1 cellular context compared by ENCODE assay signal in genomic region chr5:37840036-37840909, GRCh38.
TF ChIP-seq lines count a peak whose summit lies in the region.

A gene with protein sequence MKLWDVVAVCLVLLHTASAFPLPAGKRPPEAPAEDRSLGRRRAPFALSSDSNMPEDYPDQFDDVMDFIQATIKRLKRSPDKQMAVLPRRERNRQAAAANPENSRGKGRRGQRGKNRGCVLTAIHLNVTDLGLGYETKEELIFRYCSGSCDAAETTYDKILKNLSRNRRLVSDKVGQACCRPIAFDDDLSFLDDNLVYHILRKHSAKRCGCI (minus strand): TSS chr5:37840041. CDS start chr5:37834796, 5,245 bp downstream.

TF ChIP-seq in HepG2, 621 proteins besides CTCF, POLR2A, EP300 and RAD21 (continued from another document and continues in another):
- TF ChIP-seq, protein P1, sequence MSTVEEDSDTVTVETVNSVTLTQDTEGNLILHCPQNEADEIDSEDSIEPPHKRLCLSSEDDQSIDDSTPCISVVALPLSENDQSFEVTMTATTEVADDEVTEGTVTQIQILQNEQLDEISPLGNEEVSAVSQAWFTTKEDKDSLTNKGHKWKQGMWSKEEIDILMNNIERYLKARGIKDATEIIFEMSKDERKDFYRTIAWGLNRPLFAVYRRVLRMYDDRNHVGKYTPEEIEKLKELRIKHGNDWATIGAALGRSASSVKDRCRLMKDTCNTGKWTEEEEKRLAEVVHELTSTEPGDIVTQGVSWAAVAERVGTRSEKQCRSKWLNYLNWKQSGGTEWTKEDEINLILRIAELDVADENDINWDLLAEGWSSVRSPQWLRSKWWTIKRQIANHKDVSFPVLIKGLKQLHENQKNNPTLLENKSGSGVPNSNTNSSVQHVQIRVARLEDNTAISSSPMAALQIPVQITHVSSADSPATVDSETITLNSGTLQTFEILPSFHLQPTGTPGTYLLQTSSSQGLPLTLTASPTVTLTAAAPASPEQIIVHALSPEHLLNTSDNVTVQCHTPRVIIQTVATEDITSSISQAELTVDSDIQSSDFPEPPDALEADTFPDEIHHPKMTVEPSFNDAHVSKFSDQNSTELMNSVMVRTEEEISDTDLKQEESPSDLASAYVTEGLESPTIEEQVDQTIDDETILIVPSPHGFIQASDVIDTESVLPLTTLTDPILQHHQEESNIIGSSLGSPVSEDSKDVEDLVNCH (CRISPR knock-in tag; IDR thresholded peaks at IDR 0.05) = no peak
- TF ChIP-seq, protein P2, sequence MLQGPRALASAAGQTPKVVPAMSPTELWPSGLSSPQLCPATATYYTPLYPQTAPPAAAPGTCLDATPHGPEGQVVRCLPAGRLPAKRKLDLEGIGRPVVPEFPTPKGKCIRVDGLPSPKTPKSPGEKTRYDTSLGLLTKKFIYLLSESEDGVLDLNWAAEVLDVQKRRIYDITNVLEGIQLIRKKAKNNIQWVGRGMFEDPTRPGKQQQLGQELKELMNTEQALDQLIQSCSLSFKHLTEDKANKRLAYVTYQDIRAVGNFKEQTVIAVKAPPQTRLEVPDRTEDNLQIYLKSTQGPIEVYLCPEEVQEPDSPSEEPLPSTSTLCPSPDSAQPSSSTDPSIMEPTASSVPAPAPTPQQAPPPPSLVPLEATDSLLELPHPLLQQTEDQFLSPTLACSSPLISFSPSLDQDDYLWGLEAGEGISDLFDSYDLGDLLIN (CRISPR knock-in tag; IDR thresholded peaks at IDR 0.05; ENCODE audit: borderline replicate concordance) = peak; percentile 38; the same call in 1 of the 2 replicates
- no peak for TF ChIP-seq BHLHE40 (IDR thresholded peaks at IDR 0.05; ENCODE audit: low read length)
- no peak for TF ChIP-seq GTF3A (CRISPR knock-in tag; conservative IDR thresholded peaks at IDR 0.05)
- no peak for TF ChIP-seq ZNF468 (CRISPR knock-in tag; IDR thresholded peaks at IDR 0.05)
- TF ChIP-seq BCLAF1 (IDR thresholded peaks at IDR 0.05) = no peak
- TF ChIP-seq CREB1 (IDR thresholded peaks at IDR 0.05) = no peak
- TF ChIP-seq CREB1 (CRISPR knock-in tag; IDR thresholded peaks at IDR 0.05) = no peak
- TF ChIP-seq, protein P3, sequence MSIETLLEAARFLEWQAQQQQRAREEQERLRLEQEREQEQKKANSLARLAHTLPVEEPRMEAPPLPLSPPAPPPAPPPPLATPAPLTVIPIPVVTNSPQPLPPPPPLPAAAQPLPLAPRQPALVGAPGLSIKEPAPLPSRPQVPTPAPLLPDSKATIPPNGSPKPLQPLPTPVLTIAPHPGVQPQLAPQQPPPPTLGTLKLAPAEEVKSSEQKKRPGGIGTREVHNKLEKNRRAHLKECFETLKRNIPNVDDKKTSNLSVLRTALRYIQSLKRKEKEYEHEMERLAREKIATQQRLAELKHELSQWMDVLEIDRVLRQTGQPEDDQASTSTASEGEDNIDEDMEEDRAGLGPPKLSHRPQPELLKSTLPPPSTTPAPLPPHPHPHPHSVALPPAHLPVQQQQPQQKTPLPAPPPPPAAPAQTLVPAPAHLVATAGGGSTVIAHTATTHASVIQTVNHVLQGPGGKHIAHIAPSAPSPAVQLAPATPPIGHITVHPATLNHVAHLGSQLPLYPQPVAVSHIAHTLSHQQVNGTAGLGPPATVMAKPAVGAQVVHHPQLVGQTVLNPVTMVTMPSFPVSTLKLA (IDR thresholded peaks at IDR 0.05) = no peak
- no peak for TF ChIP-seq LRRFIP1 (CRISPR knock-in tag; conservative IDR thresholded peaks at IDR 0.05)
- no peak for TF ChIP-seq KAT7 (CRISPR knock-in tag; IDR thresholded peaks at IDR 0.05; ENCODE audit: borderline replicate concordance)
- TF ChIP-seq ZNF333 (CRISPR knock-in tag; IDR thresholded peaks at IDR 0.05; ENCODE audit: borderline replicate concordance) = no peak
- TF ChIP-seq CC2D1A (CRISPR knock-in tag; IDR thresholded peaks at IDR 0.05) = no peak
- TF ChIP-seq ZNF326 (CRISPR knock-in tag; IDR thresholded peaks at IDR 0.05; ENCODE audit: borderline replicate concordance) = no peak
- peak; percentile 54; the same call in 1 of the 2 replicates for TF ChIP-seq REPIN1 (CRISPR knock-in tag; IDR thresholded peaks at IDR 0.05; ENCODE audit: borderline replicate concordance, low read depth)
- no peak for TF ChIP-seq XBP1 (CRISPR knock-in tag; IDR thresholded peaks at IDR 0.05)
- TF ChIP-seq DPF2 (CRISPR knock-in tag; IDR thresholded peaks at IDR 0.05; ENCODE audit: borderline replicate concordance, low read depth) = no peak
- TF ChIP-seq ELF1 (CRISPR knock-in tag; IDR thresholded peaks at IDR 0.05) = no peak
- no peak for TF ChIP-seq EED (CRISPR knock-in tag; IDR thresholded peaks at IDR 0.05)
- TF ChIP-seq ZNF589 (CRISPR knock-in tag; conservative IDR thresholded peaks at IDR 0.05) = no peak
- no peak for TF ChIP-seq MXD4 (CRISPR knock-in tag; IDR thresholded peaks at IDR 0.05)
- TF ChIP-seq ZNF230 (CRISPR knock-in tag; IDR thresholded peaks at IDR 0.05) = no peak
- peak; percentile 61; the same call in 1 of the 2 replicates for TF ChIP-seq ZSCAN20 (CRISPR knock-in tag; IDR thresholded peaks at IDR 0.05; ENCODE audit: borderline replicate concordance)
- TF ChIP-seq CENPX (CRISPR knock-in tag; IDR thresholded peaks at IDR 0.05) = no peak
- TF ChIP-seq PLRG1 (conservative IDR thresholded peaks at IDR 0.05) = no peak
- no peak for TF ChIP-seq FOXM1 (CRISPR knock-in tag; IDR thresholded peaks at IDR 0.05)
- peak; percentile 88; the same call in 1 of the 2 replicates for TF ChIP-seq ZNF552 (CRISPR knock-in tag; IDR thresholded peaks at IDR 0.05; ENCODE audit: borderline replicate concordance)
- TF ChIP-seq ZNF775 (CRISPR knock-in tag; IDR thresholded peaks at IDR 0.05; ENCODE audit: borderline replicate concordance) = no peak
- peak; percentile 96 for TF ChIP-seq MYPOP (CRISPR knock-in tag; IDR thresholded peaks at IDR 0.05)
- peak; percentile 74; the same call in 1 of the 2 replicates for TF ChIP-seq ZNF749 (CRISPR knock-in tag; IDR thresholded peaks at IDR 0.05; ENCODE audit: borderline replicate concordance)
- peak; percentile 50; the same call in 1 of the 2 replicates for TF ChIP-seq ATF7-NPFF (CRISPR knock-in tag; IDR thresholded peaks at IDR 0.05; ENCODE audit: low read depth)
- no peak for TF ChIP-seq HNF4G (IDR thresholded peaks at IDR 0.05; ENCODE audit: borderline replicate concordance, low read depth, low read length)
- no peak for TF ChIP-seq HNF4G (CRISPR knock-in tag; IDR thresholded peaks at IDR 0.05; ENCODE audit: borderline replicate concordance, low read depth)
- TF ChIP-seq TGIF2 (CRISPR knock-in tag; IDR thresholded peaks at IDR 0.05) = no peak
- TF ChIP-seq SALL1 (CRISPR knock-in tag; IDR thresholded peaks at IDR 0.05) = peak; percentile 73
- TF ChIP-seq ZNF879 (CRISPR knock-in tag; IDR thresholded peaks at IDR 0.05) = no peak; the same call in 1 of the 2 replicates
- TF ChIP-seq POGZ (CRISPR knock-in tag; IDR thresholded peaks at IDR 0.05) = no peak
- TF ChIP-seq ZFX (CRISPR knock-in tag; IDR thresholded peaks at IDR 0.05; ENCODE audit: low read depth) = peak; percentile 44; the same call in 1 of the 2 replicates
- TF ChIP-seq ZNF773 (CRISPR knock-in tag; IDR thresholded peaks at IDR 0.05; ENCODE audit: borderline replicate concordance) = peak; percentile 60; the same call in 1 of the 2 replicates
- TF ChIP-seq ZBTB20 (CRISPR knock-in tag; IDR thresholded peaks at IDR 0.05; ENCODE audit: borderline replicate concordance, low read depth) = no peak
- TF ChIP-seq, protein P4, sequence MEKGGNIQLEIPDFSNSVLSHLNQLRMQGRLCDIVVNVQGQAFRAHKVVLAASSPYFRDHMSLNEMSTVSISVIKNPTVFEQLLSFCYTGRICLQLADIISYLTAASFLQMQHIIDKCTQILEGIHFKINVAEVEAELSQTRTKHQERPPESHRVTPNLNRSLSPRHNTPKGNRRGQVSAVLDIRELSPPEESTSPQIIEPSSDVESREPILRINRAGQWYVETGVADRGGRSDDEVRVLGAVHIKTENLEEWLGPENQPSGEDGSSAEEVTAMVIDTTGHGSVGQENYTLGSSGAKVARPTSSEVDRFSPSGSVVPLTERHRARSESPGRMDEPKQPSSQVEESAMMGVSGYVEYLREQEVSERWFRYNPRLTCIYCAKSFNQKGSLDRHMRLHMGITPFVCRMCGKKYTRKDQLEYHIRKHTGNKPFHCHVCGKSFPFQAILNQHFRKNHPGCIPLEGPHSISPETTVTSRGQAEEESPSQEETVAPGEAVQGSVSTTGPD (CRISPR knock-in tag; IDR thresholded peaks at IDR 0.05) = no peak
- no peak for TF ChIP-seq HNRNPUL1 (IDR thresholded peaks at IDR 0.05; ENCODE audit: low read depth, low read length)
- TF ChIP-seq RELA (CRISPR knock-in tag; IDR thresholded peaks at IDR 0.05) = no peak
- no peak for TF ChIP-seq ZNF567 (CRISPR knock-in tag; IDR thresholded peaks at IDR 0.05; ENCODE audit: borderline replicate concordance)
- TF ChIP-seq PTBP1 (IDR thresholded peaks at IDR 0.05; ENCODE audit: low read depth, low read length, poor library complexity, severe bottlenecking) = no peak
- TF ChIP-seq KDM5A (IDR thresholded peaks at IDR 0.05; ENCODE audit: borderline replicate concordance, low read length) = no peak
- TF ChIP-seq ZNF337 (CRISPR knock-in tag; IDR thresholded peaks at IDR 0.05; ENCODE audit: borderline replicate concordance, low read depth) = peak; percentile 64; the same call in 1 of the 2 replicates
- TF ChIP-seq, protein P5, sequence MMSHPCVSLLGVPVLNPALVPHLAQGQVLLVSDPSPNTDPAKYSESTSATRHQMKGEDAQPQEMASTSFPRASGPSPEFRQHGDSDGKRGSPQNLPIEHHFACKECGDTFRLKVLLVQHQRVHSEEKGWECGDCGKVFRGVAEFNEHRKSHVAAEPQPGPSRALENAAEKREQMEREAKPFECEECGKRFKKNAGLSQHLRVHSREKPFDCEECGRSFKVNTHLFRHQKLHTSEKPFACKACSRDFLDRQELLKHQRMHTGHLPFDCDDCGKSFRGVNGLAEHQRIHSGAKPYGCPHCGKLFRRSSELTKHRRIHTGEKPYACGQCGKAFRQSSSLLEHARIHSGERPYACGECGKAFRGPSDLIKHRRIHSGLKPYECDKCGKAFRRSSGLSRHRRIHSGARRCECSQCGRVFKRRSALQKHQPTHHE (CRISPR knock-in tag; IDR thresholded peaks at IDR 0.05; ENCODE audit: borderline replicate concordance) = peak; percentile 51; the same call in 1 of the 2 replicates
- TF ChIP-seq ZNF256 (CRISPR knock-in tag; conservative IDR thresholded peaks at IDR 0.05) = no peak
- no peak for TF ChIP-seq EHMT2 (IDR thresholded peaks at IDR 0.05; ENCODE audit: borderline replicate concordance, low read depth, low read length)
- TF ChIP-seq ZNF44 (CRISPR knock-in tag; IDR thresholded peaks at IDR 0.05) = no peak
- TF ChIP-seq PHF8 (CRISPR knock-in tag; IDR thresholded peaks at IDR 0.05) = no peak; the same call in 1 of the 2 replicates
- TF ChIP-seq ZBTB42 (CRISPR knock-in tag; IDR thresholded peaks at IDR 0.05) = peak; percentile 75; the same call in 1 of the 2 replicates
